In the genomic region with DNA sequence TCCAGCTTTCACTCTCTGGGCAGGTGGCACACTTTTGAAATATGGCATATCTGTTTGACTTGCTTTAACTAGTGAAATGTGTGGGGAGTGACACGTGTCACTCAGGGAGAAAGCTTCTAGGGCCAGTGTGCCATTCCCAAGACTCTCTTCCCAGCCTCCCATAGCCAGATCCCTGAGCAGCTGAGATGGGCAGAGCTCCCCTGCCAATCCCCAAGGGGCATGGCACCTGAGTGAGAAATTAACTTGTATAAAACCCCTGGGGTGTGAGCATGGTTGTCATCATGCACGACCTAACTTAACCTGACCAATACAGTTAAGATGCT, we compare ENCODE assay signal across 21 cellular contexts. TPM values are rescaled to one million over a fixed set of nuclear protein-coding genes. Genes with fewer than 3 reads are reported as not detected.
A peak's percentile ranks its signal among the peaks of the same experiment; 100 is the strongest.
DNase-seq lines count a peak whose midpoint lies in the region; ATAC-seq, FAIRE-seq and TF ChIP-seq lines count a peak whose summit lies in the region.
"Had no signal": no experiment of that assay in that cellular context is flagged by ENCODE, and none has a peak within 500 bp of the region (broad histone marks: within the 10 kb centered on the region; RNA-seq: fewer than 3 reads in every experiment).

No MANE protein-coding gene starts in this region.

- peak overlapping the region; percentile 23 for H3K27ac Mint-ChIP-seq in activated T-cell treated with anti-CD3 and anti-CD28 coated beads, Interleukin-2, amount 50 U/mL, for 24 hours
- peak overlapping the region; percentile 74 for H3K27ac Mint-ChIP-seq in CD4-positive, alpha-beta T cell
- peak overlapping the region; percentile 31 for H3K27ac Mint-ChIP-seq in activated naive CD8-positive, alpha-beta T cell treated with anti-CD3 and anti-CD28 coated beads, Interleukin-2, amount 50 U/mL, for 24 hours
- peak overlapping the region; percentile 42 to 44 for H3K27ac Mint-ChIP-seq in stimulated activated naive CD8-positive, alpha-beta T cell treated with anti-CD3 and anti-CD28 coated beads, Interleukin-15, amount 100 ng/mL, for 72 hours

- no peak for FAIRE-seq in GM19239 (lab: Jason Lieb, UNC)
- FAIRE-seq: A204.1, D721Med, GM12878, K562 had no signal

- CTCF ChIA-PET in CD4-positive, alpha-beta T cell (lab: Charles Lee), result no interaction called here

- H3K9me3 Mint-ChIP-seq in activated T-cell treated with anti-CD3 and anti-CD28 coated beads, Interleukin-2, amount 50 U/mL, for 24 hours, result peaks cover 2% of the 10 kb centered on the region
- H3K9me3 Mint-ChIP-seq in CD4-positive, alpha-beta T cell, result peaks cover 7% of the 10 kb centered on the region
- peaks cover 8% of the 10 kb centered on the region for H3K9me3 Mint-ChIP-seq in activated naive CD8-positive, alpha-beta T cell treated with anti-CD3 and anti-CD28 coated beads, Interleukin-2, amount 50 U/mL, for 24 hours
- H3K9me3 Mint-ChIP-seq in stimulated activated naive CD8-positive, alpha-beta T cell treated with anti-CD3 and anti-CD28 coated beads, Interleukin-15, amount 100 ng/mL, for 72 hours, result peaks cover 5 to 16% of the 10 kb centered on the region in 2 donors

- no peak for ATAC-seq in CD4-positive, alpha-beta T cell (ENCODE audit: poor library complexity)
- ATAC-seq in activated naive CD8-positive, alpha-beta T cell treated with anti-CD3 and anti-CD28 coated beads, Interleukin-2, amount 50 U/mL, for 24 hours, result no peak
- ATAC-seq in stimulated activated naive CD8-positive, alpha-beta T cell treated with anti-CD3 and anti-CD28 coated beads, Interleukin-15, amount 100 ng/mL, for 72 hours, result no peak
- ATAC-seq in HG02884 (IDR thresholded peaks at IDR 0.05; ENCODE audit: unreplicated experiment), result no peak
- ATAC-seq: GM12878, K562 had no signal

- intact Hi-C loops in CD4-positive, alpha-beta T cell (cut with DNase I, micrococcal nuclease), result no loop called here

- H3K9me3 ChIP-seq in CD4-positive, alpha-beta T cell (ENCODE audit: control insufficient read depth, low read length), result no peaks in the 10 kb centered on the region

- H3K27ac ChIP-seq in CD4-positive, alpha-beta T cell (ENCODE audit: low read depth, low read length), result no peak overlapping the region

- POLR2A ChIA-PET in CD4-positive, alpha-beta T cell (lab: Charles Lee), result interaction anchor here (1.1 to 2.9 kb wide), 7 partner anchors 9 to 83 kb away, joined by 3 to 17 read pairs (median 5); no protein-coding TSS in a partner anchor

- H3K27me3 ChIP-seq in CD4-positive, alpha-beta T cell (ENCODE audit: control insufficient read depth, insufficient read depth, low read length), result no peaks in the 10 kb centered on the region

- no peaks in the 10 kb centered on the region for H3K27me3 Mint-ChIP-seq in activated T-cell treated with anti-CD3 and anti-CD28 coated beads, Interleukin-2, amount 50 U/mL, for 24 hours
- no peaks in the 10 kb centered on the region for H3K27me3 Mint-ChIP-seq in CD4-positive, alpha-beta T cell
- no peaks in the 10 kb centered on the region for H3K27me3 Mint-ChIP-seq in activated naive CD8-positive, alpha-beta T cell treated with anti-CD3 and anti-CD28 coated beads, Interleukin-2, amount 50 U/mL, for 24 hours
- no peaks in the 10 kb centered on the region for H3K27me3 Mint-ChIP-seq in stimulated activated naive CD8-positive, alpha-beta T cell treated with anti-CD3 and anti-CD28 coated beads, Interleukin-15, amount 100 ng/mL, for 72 hours

- no peak overlapping the region for H3K4me3 Mint-ChIP-seq in activated T-cell treated with anti-CD3 and anti-CD28 coated beads, Interleukin-2, amount 50 U/mL, for 24 hours
- peak overlapping the region; percentile 59 for H3K4me3 Mint-ChIP-seq in CD4-positive, alpha-beta T cell
- H3K4me3 Mint-ChIP-seq in activated naive CD8-positive, alpha-beta T cell treated with anti-CD3 and anti-CD28 coated beads, Interleukin-2, amount 50 U/mL, for 24 hours, result no peak overlapping the region
- no peak overlapping the region for H3K4me3 Mint-ChIP-seq in stimulated activated naive CD8-positive, alpha-beta T cell treated with anti-CD3 and anti-CD28 coated beads, Interleukin-15, amount 100 ng/mL, for 72 hours

- no peaks in the 10 kb centered on the region for H3K36me3 Mint-ChIP-seq in activated T-cell treated with anti-CD3 and anti-CD28 coated beads, Interleukin-2, amount 50 U/mL, for 24 hours (ENCODE audit: low read depth)
- no peaks in the 10 kb centered on the region for H3K36me3 Mint-ChIP-seq in CD4-positive, alpha-beta T cell (ENCODE audit: low read depth)
- H3K36me3 Mint-ChIP-seq in activated naive CD8-positive, alpha-beta T cell treated with anti-CD3 and anti-CD28 coated beads, Interleukin-2, amount 50 U/mL, for 24 hours (ENCODE audit: low read depth), result peaks cover 1% of the 10 kb centered on the region
- H3K36me3 Mint-ChIP-seq: CD4-positive, alpha-beta memory T cell had no signal

- DNase-seq in activated T-cell treated with anti-CD3 and anti-CD28 coated beads, Interleukin-2, amount 50 U/mL, for 24 hours, result no peak
- DNase-seq in activated T-cell treated with anti-CD3 and anti-CD28 coated beads for 4 hours (no peak), GOT3 (lab: John Stamatoyannopoulos, UW) (no peak), GM19239 (ENCODE audit: insufficient read length, low spot score) (no peak)
- DNase-seq in CD4-positive, alpha-beta T cell, result no peak
- DNase-seq in activated naive CD8-positive, alpha-beta T cell treated with anti-CD3 and anti-CD28 coated beads, Interleukin-2, amount 50 U/mL, for 24 hours, result no peak
- no peak for DNase-seq in stimulated activated naive CD8-positive, alpha-beta T cell treated with anti-CD3 and anti-CD28 coated beads, Interleukin-15, amount 100 ng/mL, for 72 hours
- DNase-seq: CD4-positive, alpha-beta memory T cell; GDM1; NCI-H1417 treated with DMSO at 0.1 percent for 48 hours; NCI-H1930; NCI-H2171; NCI-H446; NCI-H69; SHP77 had no signal

- peaks cover 31% of the 10 kb centered on the region for H3K4me1 Mint-ChIP-seq in activated T-cell treated with anti-CD3 and anti-CD28 coated beads, Interleukin-2, amount 50 U/mL, for 24 hours (ENCODE audit: low read depth)
- H3K4me1 Mint-ChIP-seq in CD4-positive, alpha-beta T cell (ENCODE audit: low read depth), result peaks cover 32% of the 10 kb centered on the region
- peaks cover 27% of the 10 kb centered on the region for H3K4me1 Mint-ChIP-seq in activated naive CD8-positive, alpha-beta T cell treated with anti-CD3 and anti-CD28 coated beads, Interleukin-2, amount 50 U/mL, for 24 hours
- peaks cover 20% of the 10 kb centered on the region for H3K4me1 Mint-ChIP-seq in stimulated activated naive CD8-positive, alpha-beta T cell treated with anti-CD3 and anti-CD28 coated beads, Interleukin-15, amount 100 ng/mL, for 72 hours

- no peak for TF ChIP-seq CTCF in CD4-positive, alpha-beta T cell (IDR thresholded peaks at IDR 0.05)

RNA-seq across cellular contexts. Expression of a gene that starts 39.0 kb away (rescaled TPM):
- total RNA-seq in CD4-positive, alpha-beta T cell, result under 1 TPM in 1 of 2 experiments, not detected in 1; 0.22 TPM
- total RNA-seq: OCI-LY7 had no signal

RNA-seq across cellular contexts. Expression of a gene that starts 55.5 kb away (rescaled TPM):
- total RNA-seq in CD4-positive, alpha-beta T cell, result not detected
- total RNA-seq: CD4-positive, alpha-beta memory T cell; GM12878; OCI-LY7 had no signal

Comparison
In these comparisons a context has a peak if more than half of its experiments do, and no peak if none do; other contexts are left out.
1. H3K27ac Mint-ChIP-seq: peak in every context shown above with its lines; median percentile 74 in CD4-positive, alpha-beta T cell; 43 in stimulated activated naive CD8-positive, alpha-beta T cell treated with anti-CD3 and anti-CD28 coated beads, Interleukin-15, amount 100 ng/mL, for 72 hours; 31 in activated naive CD8-positive, alpha-beta T cell treated with anti-CD3 and anti-CD28 coated beads, Interleukin-2, amount 50 U/mL, for 24 hours; 23 in activated T-cell treated with anti-CD3 and anti-CD28 coated beads, Interleukin-2, amount 50 U/mL, for 24 hours.